In genomic region chr9:77547113-77547731, GRCh38 we compare ENCODE assay signal across 23 cellular contexts.
DNase-seq lines count a peak whose midpoint lies in the region; FAIRE-seq and TF ChIP-seq lines count a peak whose summit lies in the region.
"Had no signal": no experiment of that assay in that cellular context is flagged by ENCODE, and none has a peak within 500 bp of the region (broad histone marks: within the 10 kb centered on the region; RNA-seq: fewer than 3 reads in every experiment).

No MANE protein-coding gene starts in this region.

- no peak overlapping the region for H2AK5ac ChIP-seq in neuronal stem cell (ENCODE audit: low read depth, low read length)

- no peak overlapping the region for H4K8ac ChIP-seq in neuronal stem cell (ENCODE audit: low read depth, low read length)

- H3K14ac ChIP-seq in neuronal stem cell (ENCODE audit: low read length), result no peak overlapping the region

- H3K9me3 Mint-ChIP-seq in astrocyte (ENCODE audit: unreplicated experiment), result peaks cover 4% of the 10 kb centered on the region
- H3K9me3 Mint-ChIP-seq: CD8-positive, alpha-beta T cell had no signal

- H3K36me3 ChIP-seq in astrocyte (ENCODE audit: insufficient read depth, low read length), result no peaks in the 10 kb centered on the region
- H3K36me3 ChIP-seq in uterus, result no peaks in the 10 kb centered on the region
- no peaks in the 10 kb centered on the region for H3K36me3 ChIP-seq in neuronal stem cell (replicated peaks in 1 of 2; ENCODE audit: control insufficient read depth in 2 of 2, insufficient read depth in 2 of 2, low read length in 2 of 2)
- no peaks in the 10 kb centered on the region for H3K36me3 ChIP-seq in effector memory CD4-positive, alpha-beta T cell (ENCODE audit: control insufficient read depth, insufficient read depth, low read length)
- H3K36me3 ChIP-seq: BLaER1, HAP-1 had no signal

- FAIRE-seq in astrocyte (lab: Jason Lieb, UNC), result no peak
- FAIRE-seq: A204.1, G401.6, GM12892, H54 had no signal

- H2BK15ac ChIP-seq in neuronal stem cell (ENCODE audit: low read length), result no peak overlapping the region

- no peak overlapping the region for H2BK120ac ChIP-seq in neuronal stem cell (ENCODE audit: low read depth, low read length)

- H3K9me3 ChIP-seq in astrocyte (ENCODE audit: insufficient read depth, low read depth, low read length) (no peaks in the 10 kb centered on the region), uterus (no peaks in the 10 kb centered on the region), neuronal stem cell (replicated peaks in 1 of 2; ENCODE audit: control insufficient read depth in 2 of 2, insufficient read depth in 1 of 2, low read depth in 1 of 2, low read length in 2 of 2) (peaks cover 0 to 7% of the 10 kb centered on the region in 2 donors)
- no peaks in the 10 kb centered on the region for H3K9me3 ChIP-seq in effector memory CD4-positive, alpha-beta T cell (ENCODE audit: control insufficient read depth, low read length)
- H3K9me3 ChIP-seq: Caco-2, HAP-1 had no signal

- no peak overlapping the region for H3K23ac ChIP-seq in neuronal stem cell (ENCODE audit: low read depth, low read length, poor library complexity)

- peaks cover 18% of the 10 kb centered on the region for H3K4me1 Mint-ChIP-seq in astrocyte (ENCODE audit: low read depth, unreplicated experiment)
- H3K4me1 Mint-ChIP-seq: B cell; CD4-positive, CD25-positive, alpha-beta regulatory T cell had no signal

- H4K91ac ChIP-seq in neuronal stem cell (ENCODE audit: low read depth, low read length, poor library complexity), result no peak overlapping the region

- H3K4me1 ChIP-seq in astrocyte (ENCODE audit: insufficient read depth, low read length) (no peaks in the 10 kb centered on the region), uterus (no peaks in the 10 kb centered on the region), neuronal stem cell (ENCODE audit: control insufficient read depth in 2 of 2, insufficient read depth in 1 of 2, low read depth in 1 of 2, low read length in 2 of 2) (no peaks in the 10 kb centered on the region)
- H3K4me1 ChIP-seq in effector memory CD4-positive, alpha-beta T cell (ENCODE audit: control insufficient read depth, insufficient read depth, low read length, poor library complexity, severe bottlenecking), result no peaks in the 10 kb centered on the region
- H3K4me1 ChIP-seq: BLaER1, Caco-2, HAP-1 had no signal

- no peak for TF ChIP-seq POLR2A in uterus (IDR thresholded peaks at IDR 0.05)

- no peak overlapping the region for H2BK5ac ChIP-seq in neuronal stem cell (ENCODE audit: low read length)

- H3K79me2 ChIP-seq in astrocyte (ENCODE audit: insufficient read depth, low read length), result no peaks in the 10 kb centered on the region

- H3K27ac ChIP-seq in astrocyte (ENCODE audit: low read depth, low read length), result no peak overlapping the region
- H3K27ac ChIP-seq in uterus, result peak overlapping the region; percentile 11 to 59
- no peak overlapping the region for H3K27ac ChIP-seq in neuronal stem cell (replicated peaks; ENCODE audit: low read length)
- no peak overlapping the region for H3K27ac ChIP-seq in effector memory CD4-positive, alpha-beta T cell (ENCODE audit: insufficient read depth, low read length, poor library complexity, severe bottlenecking)
- H3K27ac ChIP-seq: 22Rv1, BLaER1, C4-2B had no signal

- TF ChIP-seq CTCF in astrocyte (IDR thresholded peaks at IDR 0.05; ENCODE audit: insufficient read depth, low read depth, low read length), result no peak
- TF ChIP-seq CTCF in uterus (IDR thresholded peaks at IDR 0.05), result no peak

- intact Hi-C loops in uterus (cut with DNase I; ENCODE audit: low total_unique reads), result no loop called here

- H3K9ac ChIP-seq in astrocyte (ENCODE audit: low read length) (no peak overlapping the region), neuronal stem cell (ENCODE audit: low read depth, low read length, poor library complexity) (no peak overlapping the region)
- H3K9ac ChIP-seq: BLaER1 had no signal

- no peaks in the 10 kb centered on the region for H3K79me1 ChIP-seq in neuronal stem cell (ENCODE audit: low read depth, low read length)

- peaks cover 2% of the 10 kb centered on the region for H3K27me3 Mint-ChIP-seq in astrocyte (ENCODE audit: low read depth, unreplicated experiment)

- H3K4me2 ChIP-seq in astrocyte (ENCODE audit: low read length), result no peak overlapping the region
- no peak overlapping the region for H3K4me2 ChIP-seq in neuronal stem cell (ENCODE audit: insufficient read depth, low read length, poor library complexity, severe bottlenecking)
- H3K4me2 ChIP-seq: BLaER1 had no signal

- H4K20me1 ChIP-seq in astrocyte (ENCODE audit: insufficient read depth, low read length), result no peaks in the 10 kb centered on the region
- H4K20me1 ChIP-seq: BLaER1 had no signal

- H3K27me3 ChIP-seq in astrocyte (ENCODE audit: insufficient read depth, low read length) (no peaks in the 10 kb centered on the region), uterus (no peaks in the 10 kb centered on the region), neuronal stem cell (ENCODE audit: control insufficient read depth in 3 of 3, insufficient read depth in 3 of 3, low read depth in 1 of 3, low read length in 3 of 3) (no peaks in the 10 kb centered on the region)
- H3K27me3 ChIP-seq in effector memory CD4-positive, alpha-beta T cell (replicated peaks; ENCODE audit: control insufficient read depth, insufficient read depth, low read length, poor library complexity, severe bottlenecking), result no peaks in the 10 kb centered on the region
- H3K27me3 ChIP-seq: BLaER1 had no signal

- no peak overlapping the region for H3K4ac ChIP-seq in neuronal stem cell (ENCODE audit: low read length)

- no peak overlapping the region for H3K4me3 Mint-ChIP-seq in astrocyte (ENCODE audit: unreplicated experiment)
- H3K4me3 Mint-ChIP-seq: B cell; CD4-positive, CD25-positive, alpha-beta regulatory T cell; CD8-positive, alpha-beta T cell; HFFc6 had no signal

- H3K4me3 ChIP-seq in astrocyte (ENCODE audit: insufficient read depth, low read depth, low read length) (no peak overlapping the region), uterus (no peak overlapping the region), neuronal stem cell (ENCODE audit: low read length in 2 of 2) (no peak overlapping the region)
- no peak overlapping the region for H3K4me3 ChIP-seq in effector memory CD4-positive, alpha-beta T cell (ENCODE audit: insufficient read depth, low read depth, low read length, poor library complexity, severe bottlenecking)
- H3K4me3 ChIP-seq: BLaER1, HAP-1 had no signal

- H3K27ac Mint-ChIP-seq in astrocyte (ENCODE audit: unreplicated experiment), result peak overlapping the region; percentile 77
- H3K27ac Mint-ChIP-seq: B cell; CD8-positive, alpha-beta T cell; HFFc6 had no signal

- DNase-seq in SK-N-DZ (ENCODE audit: low spot score) (peak; percentile 49), astrocyte (ENCODE audit: low read depth) (no peak), left kidney (ENCODE audit: low read depth, low spot score) (peak; percentile 10), uterus (no peak), neuronal stem cell (ENCODE audit: low spot score) (no peak), NCI-H187 (lab: John Stamatoyannopoulos, UW) (no peak)
- DNase-seq in effector memory CD4-positive, alpha-beta T cell, result no peak
- DNase-seq: Caco-2; CD4-positive, CD25-positive, alpha-beta regulatory T cell; CD8-positive, alpha-beta T cell; DMS153; DND-41; GOT3; HFFc6 had no signal

- no peaks in the 10 kb centered on the region for H3K36me3 Mint-ChIP-seq in astrocyte (ENCODE audit: low read depth, unreplicated experiment)
- H3K36me3 Mint-ChIP-seq: CD4-positive, CD25-positive, alpha-beta regulatory T cell; CD8-positive, alpha-beta T cell had no signal

- H2BK12ac ChIP-seq in neuronal stem cell (ENCODE audit: low read length), result no peak overlapping the region

- H3K18ac ChIP-seq in neuronal stem cell (ENCODE audit: low read length), result no peak overlapping the region

- no CpG with 5 or more reads among the region's 5 CpGs for WGBS in neuronal stem cell (ENCODE audit: extremely low coverage in 2 of 2, insufficient read length in 2 of 2, insufficient replicate concordance in 1 of 2), 2 donors

- no peak overlapping the region for H2AFZ ChIP-seq in astrocyte (ENCODE audit: low read depth, low read length)
- no peak overlapping the region for H2AFZ ChIP-seq in neuronal stem cell (ENCODE audit: low read length)

Comparison
In these comparisons a context has a peak if more than half of its experiments do, and no peak if none do; other contexts are left out.
1. DNase-seq: peak in SK-N-DZ (single experiment) and left kidney (single experiment); none in astrocyte (single experiment), uterus (0 of 2), neuronal stem cell (single experiment), NCI-H187 (0 of 2) and effector memory CD4-positive, alpha-beta T cell (0 of 3).
2. H3K27ac ChIP-seq: peak in uterus (2 of 2); none in astrocyte (single experiment), neuronal stem cell (single experiment) and effector memory CD4-positive, alpha-beta T cell (single experiment).